In genomic region chr19:49148784-49149651, GRCh38 we compare ENCODE assay signal across 8 cellular contexts. TPM values are rescaled to one million over a fixed set of nuclear protein-coding genes. Genes with fewer than 3 reads are reported as not detected.
A peak's percentile ranks its signal among the peaks of the same experiment; 100 is the strongest.
DNase-seq lines count a peak whose midpoint lies in the region; ATAC-seq and TF ChIP-seq lines count a peak whose summit lies in the region.

No MANE protein-coding gene starts in this region.

- no peaks in the 10 kb centered on the region for H3K27me3 ChIP-seq in upper lobe of right lung

- peaks cover 23% of the 10 kb centered on the region for H3K4me1 ChIP-seq in upper lobe of right lung

- peak overlapping the region; percentile 70 for H3K27ac ChIP-seq in upper lobe of right lung

- ATAC-seq in left cardiac atrium, result peak; percentile 81 to 88
- peak; percentile 86 for ATAC-seq in upper lobe of right lung
- no peak for ATAC-seq in HG02678 (IDR thresholded peaks at IDR 0.05; ENCODE audit: unreplicated experiment)

- H3K36me3 ChIP-seq in upper lobe of right lung, result no peaks in the 10 kb centered on the region

- peak; percentile 76 for DNase-seq in GM04504 (ENCODE audit: low read depth)
- peak; percentile 99 for DNase-seq in NCI-H187 (lab: John Stamatoyannopoulos, UW)
- DNase-seq in T-helper 9 cell, result peak; percentile 73
- DNase-seq in anterior cingulate cortex (lab: John Stamatoyannopoulos, UW), result peak; percentile 18 to 96 (median 81)
- DNase-seq in left cardiac atrium, result peak; percentile 99
- DNase-seq in posterior vena cava (ENCODE audit: low spot score), result peak; percentile 98
- DNase-seq in upper lobe of right lung, result peak; percentile 98

- TF ChIP-seq CTCF in upper lobe of right lung (IDR thresholded peaks at IDR 0.05), result no peak

- peak overlapping the region; percentile 72 for H3K4me3 ChIP-seq in upper lobe of right lung

- intact Hi-C loops in left cardiac atrium (cut with DNase I), result loop anchor here in 1 of 2 donors (5.0 kb wide), 2 partner anchors 37 to 52 kb away; partner anchors contain the start of gene LIN7B
- intact Hi-C loops in posterior vena cava (cut with DNase I), result no loop called here
- intact Hi-C loops in upper lobe of right lung (cut with DNase I), result loop anchor here (10.0 kb wide), 1 partner anchor 54 kb away; no protein-coding TSS in a partner anchor

- no peaks in the 10 kb centered on the region for H3K9me3 ChIP-seq in upper lobe of right lung

RNA-seq across cellular contexts. Expression of gene HRC, which starts 6.2 kb away (rescaled TPM):
- 100 to 1,000 TPM; 480 to 499 TPM for total RNA-seq in left cardiac atrium
- total RNA-seq in posterior vena cava, result 1 to 10 TPM; 1.1 to 2.4 TPM
- 2.2 TPM for total RNA-seq in upper lobe of right lung

RNA-seq across cellular contexts. Expression of gene TRPM4, which starts 8.6 kb away (rescaled TPM):
- total RNA-seq in left cardiac atrium (10 to 100 TPM; 24.4 to 30.6 TPM), posterior vena cava (10 to 100 TPM; 20.5 to 36.0 TPM), upper lobe of right lung (44.3 TPM)

RNA-seq across cellular contexts. Expression of gene PPFIA3, which starts 29.7 kb away (rescaled TPM):
- 10 to 100 TPM in 1 of 2 donors, 1 to 10 TPM in 1; 6.7 to 11.5 TPM for total RNA-seq in left cardiac atrium
- 1 to 10 TPM; 3.6 to 4.9 TPM for total RNA-seq in posterior vena cava
- total RNA-seq in upper lobe of right lung, result 10.7 TPM

RNA-seq across cellular contexts. Expression of gene C19orf73, which starts 30.1 kb away (rescaled TPM):
- 1 to 10 TPM in 1 of 2 donors, under 1 TPM in 1; 0.47 to 1.6 TPM for total RNA-seq in left cardiac atrium
- under 1 TPM in 1 of 2 donors, not detected in 1; 0.81 TPM for total RNA-seq in posterior vena cava
- total RNA-seq in upper lobe of right lung, result 1.5 TPM

RNA-seq across cellular contexts. Expression of gene LIN7B, which starts 34.8 kb away (rescaled TPM):
- total RNA-seq in left cardiac atrium (10 to 100 TPM; 11.4 to 14.9 TPM), posterior vena cava (1 to 10 TPM; 9.0 to 9.3 TPM), upper lobe of right lung (12.2 TPM)

Comparison
In these comparisons a context has a peak if more than half of its experiments do, and no peak if none do; other contexts are left out.
1. RNA of gene HRC, which starts 6.2 kb away (total RNA-seq): 480 to 499 TPM in left cardiac atrium; 1.1 to 2.4 TPM in posterior vena cava and 2.2 TPM in upper lobe of right lung (single experiment); every median in the first group is over 100 times any median in the second.
2. Peak in every context shown above with its lines, with median percentiles within 50 percentile points of each other: DNase-seq.